Comparison of ENCODE assay signal across 8 cellular contexts in genomic region chr22:43186272-43187170, GRCh38. TPM values are rescaled to one million over a fixed set of nuclear protein-coding genes. Genes with fewer than 3 reads are reported as not detected.
DNase-seq lines count a peak whose midpoint lies in the region; ATAC-seq lines count a peak whose summit lies in the region.

Gene TTLL12 (minus strand): TSS chr22:43187134. CDS start chr22:43187069, 65 bp downstream.

- ATAC-seq in GM21737 (IDR thresholded peaks at IDR 0.05; ENCODE audit: unreplicated experiment): peak; percentile 38

- DNase-seq in ELR (ENCODE audit: low read depth) (peak; percentile 66), NAMALWA (ENCODE audit: low spot score) (peak; percentile 61), lung microvascular endothelial cell (ENCODE audit: low read depth in 2 of 2) (peak; percentile 62 to 77), GOT3 (lab: John Stamatoyannopoulos, UW) (no peak)
- DNase-seq in activated CD4-positive, alpha-beta T cell treated with anti-CD3 and anti-CD28 coated beads, Interleukin-2, amount 50 U/mL, for 4 hours: peak; percentile 28 to 43
- peak; percentile 39 for DNase-seq in effector CD4-positive, alpha-beta T cell
- peak; percentile 48 to 49 for DNase-seq in stimulated activated CD4-positive, alpha-beta T cell treated with anti-CD3 and anti-CD28 coated beads, Interleukin-4, amount 100 ng/mL, for 48 hours (ENCODE audit: low read depth in 2 of 2)

RNA-seq across cellular contexts. Expression of gene TTLL12, which starts in this region (rescaled TPM):
- 13.3 and 19.6 TPM in 2 replicates for total RNA-seq in lung microvascular endothelial cell
